Comparison of ENCODE assay signal across 30 cellular contexts in the genomic region with DNA sequence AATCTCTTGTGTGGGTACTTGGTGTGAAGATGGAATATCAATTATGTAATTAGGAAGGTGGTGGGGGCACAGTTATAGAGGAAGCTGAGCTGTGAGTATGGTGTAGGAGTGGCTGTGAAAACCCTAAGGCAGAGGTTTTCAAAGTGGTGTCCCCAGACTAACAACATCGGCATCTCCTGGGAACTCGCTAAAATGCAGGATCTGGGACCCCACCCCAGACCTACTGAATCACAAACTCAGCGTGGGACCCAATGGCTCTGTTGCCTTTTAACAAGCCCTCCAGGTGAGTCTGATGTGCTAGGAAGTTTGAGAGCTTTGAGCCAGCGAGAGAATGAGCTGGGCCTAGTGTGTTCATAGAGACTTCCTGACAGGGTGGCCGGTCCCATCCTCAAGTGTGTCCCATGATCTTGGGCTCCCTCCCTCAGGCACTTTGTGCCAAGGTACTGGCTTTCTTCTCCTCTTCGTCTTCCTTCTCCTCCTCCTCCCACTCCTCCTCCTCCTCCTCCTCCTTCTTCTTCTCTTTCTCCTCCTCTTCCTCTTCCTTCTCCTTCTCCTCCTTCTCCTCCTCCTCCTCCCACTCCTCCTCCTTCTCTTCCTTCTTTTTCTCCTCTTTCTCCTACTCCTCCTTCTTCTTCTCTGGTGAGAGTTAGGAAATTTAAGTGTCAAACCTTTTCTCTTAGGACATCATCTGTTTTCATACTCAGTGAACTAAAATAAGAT.
"Had no signal": no experiment of that assay in that cellular context is flagged by ENCODE, and none has a peak within 500 bp of the region (broad histone marks: within the 10 kb centered on the region; RNA-seq: fewer than 3 reads in every experiment).

No MANE protein-coding gene starts in this region.

- H3K4me1 Mint-ChIP-seq: activated CD4-positive, alpha-beta memory T cell treated with anti-CD3 and anti-CD28 coated beads, Interleukin-2, amount 10 ng/mL, durations not matched to agents 7 days and 5 days had no signal

- DNase-seq: activated CD4-positive, alpha-beta memory T cell treated with anti-CD3 and anti-CD28 coated beads, Interleukin-2, amount 10 ng/mL, durations not matched to agents 7 days and 5 days; activated CD4-positive, alpha-beta T cell treated with anti-CD3 and anti-CD28 coated beads for 1 hour; activated CD4-positive, CD25-positive, alpha-beta regulatory T cell; activated CD8-positive, alpha-beta memory T cell treated with anti-CD3 and anti-CD28 coated beads for 24 hours; activated CD8-positive, alpha-beta memory T cell treated with anti-CD3 and anti-CD28 coated beads, Interleukin-2, amount 10 ng/mL, durations not matched to agents 7 days and 5 days; activated effector memory CD4-positive, alpha-beta T cell treated with anti-CD3 and anti-CD28 coated beads, Interleukin-2, amount 50 U/mL, for 16 hours; activated naive CD4-positive, alpha-beta T cell; activated naive CD4-positive, alpha-beta T cell treated with anti-CD3 and anti-CD28 coated beads, Interleukin-2, amount 50 U/mL, for 16 hours; amniotic stem cell; aorta; central memory CD4-positive, alpha-beta T cell; Karpas-422; NCI-H1105 treated with DMSO at 0.1 percent for 48 hours; NCI-H1436; NCI-H1694; NCI-H1930; NCI-H2081 treated with DMSO at 0.1 percent for 48 hours; NCI-H226; NCI-H446 treated with DMSO at 0.1 percent for 48 hours; NCI-H524 treated with DMSO at 0.1 percent for 48 hours; Peyer's patch; RPMI8226; SHP77 treated with DMSO at 0.1 percent for 48 hours; SW 1271; T-helper 1 cell; T-helper 2 cell; T-helper 9 cell had no signal

- H3K36me3 Mint-ChIP-seq: activated CD8-positive, alpha-beta memory T cell treated with anti-CD3 and anti-CD28 coated beads, Interleukin-2, amount 10 ng/mL, durations not matched to agents 7 days and 5 days had no signal

- H3K4me3 Mint-ChIP-seq: activated CD4-positive, alpha-beta memory T cell treated with anti-CD3 and anti-CD28 coated beads, Interleukin-2, amount 10 ng/mL, durations not matched to agents 7 days and 5 days; activated CD8-positive, alpha-beta memory T cell treated with anti-CD3 and anti-CD28 coated beads, Interleukin-2, amount 10 ng/mL, durations not matched to agents 7 days and 5 days; activated naive CD8-positive, alpha-beta T cell treated with anti-CD3 and anti-CD28 coated beads for 36 hours had no signal

- H3K27me3 ChIP-seq: brain microvascular endothelial cell, Peyer's patch had no signal

- ATAC-seq: activated CD8-positive, alpha-beta memory T cell treated with anti-CD3 and anti-CD28 coated beads, Interleukin-2, amount 10 ng/mL, durations not matched to agents 7 days and 5 days had no signal

- H3K27ac ChIP-seq: brain microvascular endothelial cell, Peyer's patch, VCaP had no signal

- H3K27ac Mint-ChIP-seq: activated CD4-positive, alpha-beta memory T cell treated with anti-CD3 and anti-CD28 coated beads, Interleukin-2, amount 10 ng/mL, durations not matched to agents 7 days and 5 days; activated CD8-positive, alpha-beta memory T cell treated with anti-CD3 and anti-CD28 coated beads, Interleukin-2, amount 10 ng/mL, durations not matched to agents 7 days and 5 days; activated naive CD8-positive, alpha-beta T cell treated with anti-CD3 and anti-CD28 coated beads for 36 hours had no signal

- H3K27me3 Mint-ChIP-seq: activated CD8-positive, alpha-beta memory T cell treated with anti-CD3 and anti-CD28 coated beads, Interleukin-2, amount 10 ng/mL, durations not matched to agents 7 days and 5 days; activated naive CD8-positive, alpha-beta T cell treated with anti-CD3 and anti-CD28 coated beads for 36 hours had no signal

- H3K4me3 ChIP-seq: Peyer's patch had no signal

- H3K36me3 ChIP-seq: brain microvascular endothelial cell, Peyer's patch had no signal

- H3K9me3 ChIP-seq: Peyer's patch had no signal

- H3K4me1 ChIP-seq: Peyer's patch had no signal

- H3K9me3 Mint-ChIP-seq: activated CD4-positive, alpha-beta memory T cell treated with anti-CD3 and anti-CD28 coated beads, Interleukin-2, amount 10 ng/mL, durations not matched to agents 7 days and 5 days; activated naive CD8-positive, alpha-beta T cell treated with anti-CD3 and anti-CD28 coated beads for 36 hours had no signal
